Comparison of ENCODE assay signal across 19 cellular contexts in genomic region chr2:241288489-241288888, GRCh38.
"Had no signal": no experiment of that assay in that cellular context is flagged by ENCODE, and none has a peak within 500 bp of the region (broad histone marks: within the 10 kb centered on the region; RNA-seq: fewer than 3 reads in every experiment).

No MANE protein-coding gene starts in this region.

- H3K27me3 Mint-ChIP-seq: activated naive CD8-positive, alpha-beta T cell; effector memory CD8-positive, alpha-beta T cell; naive thymus-derived CD4-positive, alpha-beta T cell; T-cell had no signal

- H3K9me3 Mint-ChIP-seq: effector memory CD8-positive, alpha-beta T cell; naive thymus-derived CD4-positive, alpha-beta T cell; T-cell had no signal

- H3K27ac ChIP-seq: neutrophil, thyroid gland, vagina, WERI-Rb-1 had no signal

- H3K27ac Mint-ChIP-seq: activated naive CD8-positive, alpha-beta T cell had no signal

- H3K9me3 ChIP-seq: neutrophil, thyroid gland, vagina had no signal

- H3K4me3 ChIP-seq: lung, thyroid gland, vagina had no signal

- H3K4me3 Mint-ChIP-seq: activated naive CD8-positive, alpha-beta T cell; effector memory CD8-positive, alpha-beta T cell; naive thymus-derived CD4-positive, alpha-beta T cell; T-cell had no signal

- H3K27me3 ChIP-seq: neutrophil, thyroid gland, vagina had no signal

- DNase-seq: activated CD4-positive, alpha-beta T cell treated with anti-CD3 and anti-CD28 coated beads for 48 hours; activated gamma-delta T cell; aorta; caudate nucleus; cortex of kidney; effector memory CD8-positive, alpha-beta T cell; erythroblast; hypothalamus; left cardiac atrium; naive thymus-derived CD4-positive, alpha-beta T cell; posterior cingulate gyrus; stimulated activated CD4-positive, alpha-beta T cell treated with anti-CD3 and anti-CD28 coated beads, Interleukin-4, amount 100 ng/mL, for 4 hours; T-cell; thyroid gland; WERI-Rb-1 had no signal

- ATAC-seq: effector memory CD8-positive, alpha-beta T cell; naive thymus-derived CD4-positive, alpha-beta T cell; T-cell had no signal

- H3K36me3 ChIP-seq: thyroid gland, vagina had no signal

- H3K36me3 Mint-ChIP-seq: activated naive CD8-positive, alpha-beta T cell had no signal
